ENCODE assay signal across 15 cellular contexts in genomic region chr5:135429326-135429725, GRCh38. TPM values are rescaled to one million over a fixed set of nuclear protein-coding genes. Genes with fewer than 3 reads are reported as not detected.
A peak's percentile ranks its signal among the peaks of the same experiment; 100 is the strongest.
DNase-seq lines count a peak whose midpoint lies in the region; ATAC-seq and TF ChIP-seq lines count a peak whose summit lies in the region.
"Had no signal": no experiment of that assay in that cellular context is flagged by ENCODE, and none has a peak within 500 bp of the region (broad histone marks: within the 10 kb centered on the region; RNA-seq: fewer than 3 reads in every experiment).

No MANE protein-coding gene starts in this region.

- H3K36me3 Mint-ChIP-seq in progenitor cell of endocrine pancreas (ENCODE audit: insufficient read depth): no peaks in the 10 kb centered on the region

- peaks cover 6% of the 10 kb centered on the region for H3K4me1 Mint-ChIP-seq in progenitor cell of endocrine pancreas (ENCODE audit: low read depth)
- H3K4me1 Mint-ChIP-seq: T-helper 17 cell had no signal

- intact Hi-C loops in Right ventricle myocardium superior (cut with DNase I) (no loop called here), posterior vena cava (cut with DNase I) (no loop called here)

- no peak overlapping the region for H3K4me3 Mint-ChIP-seq in progenitor cell of endocrine pancreas (ENCODE audit: low read depth)
- H3K4me3 Mint-ChIP-seq: T-helper 17 cell had no signal

- no peak overlapping the region for H3K4me3 ChIP-seq in LNCaP clone FGC (ENCODE audit: low read depth, low read length)
- H3K4me3 ChIP-seq in coronary artery: no peak overlapping the region
- H3K4me3 ChIP-seq: mucosa of descending colon, vagina had no signal

- peak; percentile 18 for DNase-seq in LNCaP clone FGC (ENCODE audit: low read depth)
- peak; percentile 12 for DNase-seq in NCI-H2196 treated with DMSO at 0.1 percent for 48 hours (lab: John Stamatoyannopoulos, UW; ENCODE audit: unreplicated experiment)
- peak; percentile 90 for DNase-seq in Right ventricle myocardium superior
- DNase-seq in posterior vena cava (ENCODE audit: low spot score): peak; percentile 81
- DNase-seq in stimulated activated naive CD4-positive, alpha-beta T cell (lab: John Stamatoyannopoulos, UW): no peak
- DNase-seq in coronary artery (ENCODE audit: low spot score): no peak
- DNase-seq in putamen (ENCODE audit: low spot score): no peak
- no peak for DNase-seq in progenitor cell of endocrine pancreas (ENCODE audit: low spot score, unreplicated experiment)
- DNase-seq: activated CD4-positive, alpha-beta T cell treated with anti-CD3 and anti-CD28 coated beads for 48 hours; activated T-cell treated with anti-CD3 and anti-CD28 coated beads, Interleukin-2, amount 50 U/mL, for 48 hours; BE2C; stimulated activated CD4-positive, alpha-beta T cell treated with anti-CD3 and anti-CD28 coated beads, Interleukin-4, amount 100 ng/mL, for 1 hour; T-helper 17 cell had no signal

- ATAC-seq in Right ventricle myocardium superior (ENCODE audit: poor library complexity): peak; percentile 91
- ATAC-seq: mucosa of descending colon, T-helper 17 cell had no signal

- peaks cover 10% of the 10 kb centered on the region for H3K9me3 Mint-ChIP-seq in progenitor cell of endocrine pancreas (ENCODE audit: low read depth)

- no peak overlapping the region for H3K27ac Mint-ChIP-seq in progenitor cell of endocrine pancreas
- H3K27ac Mint-ChIP-seq: T-helper 17 cell had no signal

- no peak for TF ChIP-seq CTCF in LNCaP clone FGC (IDR thresholded peaks at IDR 0.05; ENCODE audit: control insufficient read depth, extremely low read depth, insufficient read depth)
- TF ChIP-seq CTCF in coronary artery (IDR thresholded peaks at IDR 0.05): no peak
- no peak for TF ChIP-seq CTCF in progenitor cell of endocrine pancreas (IDR thresholded peaks at IDR 0.05; ENCODE audit: unreplicated experiment)

- H3K27me3 Mint-ChIP-seq in progenitor cell of endocrine pancreas: no peaks in the 10 kb centered on the region

- no peak overlapping the region for H3K27ac ChIP-seq in coronary artery
- H3K27ac ChIP-seq: vagina had no signal

RNA-seq across cellular contexts. Expression of gene DCANP1, which starts 17.8 kb away (rescaled TPM):
- not detected for total RNA-seq in Right ventricle myocardium superior
- not detected for total RNA-seq in posterior vena cava
- not detected in 2 replicates for total RNA-seq in progenitor cell of endocrine pancreas
- total RNA-seq: mucosa of descending colon, vagina had no signal

RNA-seq across cellular contexts. Expression of gene TIFAB, which starts 22.8 kb away (rescaled TPM):
- not detected for total RNA-seq in Right ventricle myocardium superior
- total RNA-seq in posterior vena cava: not detected
- not detected in 2 replicates for total RNA-seq in progenitor cell of endocrine pancreas
- total RNA-seq: vagina had no signal

RNA-seq across cellular contexts. Expression of gene MACROH2A1, which starts 30.3 kb away (rescaled TPM):
- total RNA-seq in Right ventricle myocardium superior (102 TPM), posterior vena cava (10 to 100 TPM; 98.0 to 99.6 TPM), progenitor cell of endocrine pancreas (311 and 319 TPM in 2 replicates)

Comparison
In these comparisons a context has a peak if more than half of its experiments do, and no peak if none do; other contexts are left out.
1. DNase-seq: peak in LNCaP clone FGC (single experiment), NCI-H2196 treated with DMSO at 0.1 percent for 48 hours (single experiment), Right ventricle myocardium superior (single experiment) and posterior vena cava (single experiment); none in stimulated activated naive CD4-positive, alpha-beta T cell (0 of 6), coronary artery (single experiment), putamen (single experiment) and progenitor cell of endocrine pancreas (single experiment).